Comparison of ENCODE assay signal across 9 cellular contexts in genomic region chr16:70691223-70692129, GRCh38. TPM values are rescaled to one million over a fixed set of nuclear protein-coding genes. Genes with fewer than 3 reads are reported as not detected.
DNase-seq lines count a peak whose midpoint lies in the region; ATAC-seq, FAIRE-seq and TF ChIP-seq lines count a peak whose summit lies in the region.
"Had no signal": no experiment of that assay in that cellular context is flagged by ENCODE, and none has a peak within 500 bp of the region (broad histone marks: within the 10 kb centered on the region; RNA-seq: fewer than 3 reads in every experiment).

No MANE protein-coding gene starts in this region.

- no peaks in the 10 kb centered on the region for H3K9me3 ChIP-seq in astrocyte (ENCODE audit: insufficient read depth, low read depth, low read length)

- no peak overlapping the region for H3K4me3 Mint-ChIP-seq in astrocyte (ENCODE audit: unreplicated experiment)
- no peak overlapping the region for H3K4me3 Mint-ChIP-seq in activated T-helper 1 cell treated with anti-CD3 and anti-CD28 coated beads, Interleukin-12 subunit alpha, Interleukin-12 subunit beta, Interleukin-2, Interleukin-4 antibody, amounts not matched to agents 30 ng/mL and 10 ng/mL and 1 ng/mL, durations not matched to agents 14 hours and 24 hours and 36 hours

- H4K20me1 ChIP-seq in astrocyte (ENCODE audit: insufficient read depth, low read length), result no peaks in the 10 kb centered on the region

- H3K9me3 Mint-ChIP-seq in astrocyte (ENCODE audit: unreplicated experiment), result no peaks in the 10 kb centered on the region
- no peaks in the 10 kb centered on the region for H3K9me3 Mint-ChIP-seq in activated T-helper 1 cell treated with anti-CD3 and anti-CD28 coated beads, Interleukin-12 subunit alpha, Interleukin-12 subunit beta, Interleukin-2, Interleukin-4 antibody, amounts not matched to agents 30 ng/mL and 10 ng/mL and 1 ng/mL, durations not matched to agents 14 hours and 24 hours and 36 hours

- H3K27me3 ChIP-seq in astrocyte (ENCODE audit: insufficient read depth, low read length), result no peaks in the 10 kb centered on the region

- peak overlapping the region; percentile 26 for H3K27ac Mint-ChIP-seq in astrocyte (ENCODE audit: unreplicated experiment)
- no peak overlapping the region for H3K27ac Mint-ChIP-seq in activated T-helper 1 cell treated with anti-CD3 and anti-CD28 coated beads, Interleukin-12 subunit alpha, Interleukin-12 subunit beta, Interleukin-2, Interleukin-4 antibody, amounts not matched to agents 30 ng/mL and 10 ng/mL and 1 ng/mL, durations not matched to agents 14 hours and 24 hours and 36 hours

- TF ChIP-seq CTCF in astrocyte (IDR thresholded peaks at IDR 0.05; ENCODE audit: insufficient read depth, low read depth, low read length), result no peak

- peak overlapping the region; percentile 78 for H3K9ac ChIP-seq in astrocyte (ENCODE audit: low read length)

- ATAC-seq in HG02885 (IDR thresholded peaks at IDR 0.05; ENCODE audit: poor library complexity, unreplicated experiment) (no peak), HG03354 (IDR thresholded peaks at IDR 0.05; ENCODE audit: poor library complexity, severe bottlenecking, unreplicated experiment) (no peak), GM21529 (IDR thresholded peaks at IDR 0.05; ENCODE audit: unreplicated experiment) (no peak)

- H3K4me1 ChIP-seq in astrocyte (ENCODE audit: insufficient read depth, low read length), result peaks cover 59% of the 10 kb centered on the region

- no peaks in the 10 kb centered on the region for H3K36me3 ChIP-seq in astrocyte (ENCODE audit: insufficient read depth, low read length)

- no peak overlapping the region for H2AFZ ChIP-seq in astrocyte (ENCODE audit: low read depth, low read length)

- H3K4me3 ChIP-seq in astrocyte (ENCODE audit: insufficient read depth, low read depth, low read length) (no peak overlapping the region), skeletal muscle cell (ENCODE audit: low read depth, low read length) (no peak overlapping the region)

- peak overlapping the region; percentile 62 for H3K27ac ChIP-seq in astrocyte (ENCODE audit: low read depth, low read length)

- H3K27me3 Mint-ChIP-seq in astrocyte (ENCODE audit: low read depth, unreplicated experiment), result no peaks in the 10 kb centered on the region
- H3K27me3 Mint-ChIP-seq in activated T-helper 1 cell treated with anti-CD3 and anti-CD28 coated beads, Interleukin-12 subunit alpha, Interleukin-12 subunit beta, Interleukin-2, Interleukin-4 antibody, amounts not matched to agents 30 ng/mL and 10 ng/mL and 1 ng/mL, durations not matched to agents 14 hours and 24 hours and 36 hours (ENCODE audit: insufficient read depth), result peaks cover 6% of the 10 kb centered on the region

- intact Hi-C loops in activated T-helper 1 cell treated with anti-CD3 and anti-CD28 coated beads, Interleukin-12 subunit alpha, Interleukin-12 subunit beta, Interleukin-2, Interleukin-4 antibody, amounts not matched to agents 30 ng/mL and 10 ng/mL and 1 ng/mL, durations not matched to agents 14 hours and 24 hours and 36 hours (cut with micrococcal nuclease), result no loop called here

- FAIRE-seq in astrocyte (lab: Jason Lieb, UNC), result no peak

- H3K4me1 Mint-ChIP-seq in astrocyte (ENCODE audit: low read depth, unreplicated experiment), result peaks cover 29% of the 10 kb centered on the region
- H3K4me1 Mint-ChIP-seq in activated T-helper 1 cell treated with anti-CD3 and anti-CD28 coated beads, Interleukin-12 subunit alpha, Interleukin-12 subunit beta, Interleukin-2, Interleukin-4 antibody, amounts not matched to agents 30 ng/mL and 10 ng/mL and 1 ng/mL, durations not matched to agents 14 hours and 24 hours and 36 hours (ENCODE audit: low read depth), result peaks cover 9% of the 10 kb centered on the region

- H3K36me3 Mint-ChIP-seq in astrocyte (ENCODE audit: low read depth, unreplicated experiment), result peaks cover 3% of the 10 kb centered on the region
- H3K36me3 Mint-ChIP-seq in activated T-helper 1 cell treated with anti-CD3 and anti-CD28 coated beads, Interleukin-12 subunit alpha, Interleukin-12 subunit beta, Interleukin-2, Interleukin-4 antibody, amounts not matched to agents 30 ng/mL and 10 ng/mL and 1 ng/mL, durations not matched to agents 14 hours and 24 hours and 36 hours (ENCODE audit: low read depth), result peaks cover 2% of the 10 kb centered on the region

- no peaks in the 10 kb centered on the region for H3K79me2 ChIP-seq in astrocyte (ENCODE audit: insufficient read depth, low read length)

- H3K4me2 ChIP-seq in astrocyte (ENCODE audit: low read length), result peak overlapping the region; percentile 62

- DNase-seq in GOT3 (lab: John Stamatoyannopoulos, UW) (peak; percentile 29), astrocyte (ENCODE audit: low read depth) (peak; percentile 97), hippocampal formation (lab: John Stamatoyannopoulos, UW) (peak; percentile 74 to 87), skeletal muscle cell (ENCODE audit: low read depth) (peak; percentile 81)
- DNase-seq in activated T-helper 1 cell treated with anti-CD3 and anti-CD28 coated beads, Interleukin-12 subunit alpha, Interleukin-12 subunit beta, Interleukin-2, Interleukin-4 antibody, amounts not matched to agents 30 ng/mL and 10 ng/mL and 1 ng/mL, durations not matched to agents 14 hours and 24 hours and 36 hours (ENCODE audit: low spot score), result no peak
- DNase-seq: NCI-H187 had no signal

RNA-seq across cellular contexts. Expression of gene MTSS2, which starts 5.6 kb away (rescaled TPM):
- 31.3 and 38.3 TPM in 2 replicates for total RNA-seq in astrocyte
- 2.0 and 3.5 TPM in 2 replicates for total RNA-seq in activated T-helper 1 cell treated with anti-CD3 and anti-CD28 coated beads, Interleukin-12 subunit alpha, Interleukin-12 subunit beta, Interleukin-2, Interleukin-4 antibody, amounts not matched to agents 30 ng/mL and 10 ng/mL and 1 ng/mL, durations not matched to agents 14 hours and 24 hours and 36 hours

RNA-seq across cellular contexts. Expression of gene IL34, which starts 45.1 kb away (rescaled TPM):
- 0.34 and 0.38 TPM in 2 replicates for total RNA-seq in astrocyte
- not detected in 2 replicates for total RNA-seq in activated T-helper 1 cell treated with anti-CD3 and anti-CD28 coated beads, Interleukin-12 subunit alpha, Interleukin-12 subunit beta, Interleukin-2, Interleukin-4 antibody, amounts not matched to agents 30 ng/mL and 10 ng/mL and 1 ng/mL, durations not matched to agents 14 hours and 24 hours and 36 hours
